Comparison of ENCODE assay signal across 8 cellular contexts in genomic region chr4:185535818-185536729, GRCh38. TPM values are rescaled to one million over a fixed set of nuclear protein-coding genes. Genes with fewer than 3 reads are reported as not detected.
A peak's percentile ranks its signal among the peaks of the same experiment; 100 is the strongest.
DNase-seq lines count a peak whose midpoint lies in the region; ATAC-seq, FAIRE-seq and TF ChIP-seq lines count a peak whose summit lies in the region.
"Had no signal": no experiment of that assay in that cellular context is flagged by ENCODE, and none has a peak within 500 bp of the region (broad histone marks: within the 10 kb centered on the region; RNA-seq: fewer than 3 reads in every experiment).

No MANE protein-coding gene starts in this region.

- H3K23ac ChIP-seq in IMR-90 (ENCODE audit: low read depth, low read length) = 0 out of 2 replicates have a peak overlapping the region, but pooled peaks have one; percentile 18

- H3K4me1 Mint-ChIP-seq in stimulated activated naive B cell treated with anti-CD40 and anti-IgM and Interleukin-4, amounts not matched to agents 10 μg/mL and 1 μg/mL and 100 μg/mL, for 72 hours = peaks cover 0 to 5% of the 10 kb centered on the region in 2 donors

- no peak overlapping the region for H3K18ac ChIP-seq in IMR-90 (ENCODE audit: low read depth, low read length)

- 42% methylated on average over 2 of the region's 17 CpGs; no CpG with 5 or more reads in 1 of the 2 experiments for WGBS in IMR-90 (ENCODE audit: extremely low coverage in 2 of 2, insufficient read length in 1 of 2), 2 experiments
- 12% methylated on average over 17 of the region's 17 CpGs for WGBS in K562 (ENCODE audit: insufficient coverage, low coverage, missing lambda C conversion rate)

- H2BK5ac ChIP-seq in IMR-90 (ENCODE audit: low read depth, low read length, poor library complexity, severe bottlenecking) = no peak overlapping the region

- H3K9ac ChIP-seq in IMR-90 (ENCODE audit: low read depth, low read length) (peak overlapping the region; percentile 53), K562 (ENCODE audit: insufficient read depth in 1 of 2, low read depth in 2 of 2, low read length in 2 of 2) (no peak overlapping the region)

- POLR2A ChIA-PET in IMR-90 (lab: Charles Lee; ENCODE audit: unreplicated experiment) (no interaction called here), K562 (lab: Yijun Ruan, JAX) (no interaction called here)

- TF ChIP-seq CTCF in IMR-90 (conservative IDR thresholded peaks at IDR 0.05; ENCODE audit: low read depth, low read length) (no peak), K562 (IDR thresholded peaks at IDR 0.05 in 2 of 3, conservative IDR thresholded peaks at IDR 0.05 in 1 of 3; ENCODE audit: insufficient read depth in 2 of 3, low read depth in 1 of 3, low read length in 3 of 3) (no peak), kidney epithelial cell (IDR thresholded peaks at IDR 0.05; ENCODE audit: insufficient read depth, low read length, poor library complexity, severe bottlenecking) (no peak)

- H3K36me3 ChIP-seq in IMR-90 (ENCODE audit: control insufficient read depth, insufficient read depth, low read length) (no peaks in the 10 kb centered on the region), K562 (ENCODE audit: control insufficient read depth, insufficient read depth, low read length) (no peaks in the 10 kb centered on the region), kidney epithelial cell (ENCODE audit: control insufficient read depth, insufficient read depth, low read length) (no peaks in the 10 kb centered on the region)

- FAIRE-seq in K562 (lab: Jason Lieb, UNC) = no peak

- TF ChIP-seq POLR2A in IMR-90 (IDR thresholded peaks at IDR 0.05; ENCODE audit: low read depth, low read length) = no peak
- TF ChIP-seq POLR2A in K562 (conservative IDR thresholded peaks at IDR 0.05) = no peak

- BruUV-seq in IMR-90 (replicated peaks; lab: Mats Ljungman, UMichigan) (no TSS peak), K562 (replicated peaks; lab: Mats Ljungman, UMichigan) (no TSS peak)

- H3K9me3 ChIP-seq in IMR-90 (ENCODE audit: control insufficient read depth, insufficient read depth, low read length) (no peaks in the 10 kb centered on the region), K562 (replicated peaks; ENCODE audit: control insufficient read depth, insufficient read depth, low read depth, low read length) (no peaks in the 10 kb centered on the region)

- H3K4me2 ChIP-seq in IMR-90 (ENCODE audit: low read depth, low read length) = peak overlapping the region; percentile 91
- peak overlapping the region; percentile 39; the same call in 1 of the 2 replicates for H3K4me2 ChIP-seq in K562 (ENCODE audit: insufficient read depth, low read length)

- peaks cover 4% of the 10 kb centered on the region in 2 experiments; a peak in 3 of 4 replicates for H3K79me1 ChIP-seq in IMR-90 (ENCODE audit: low read depth in 1 of 2, low read length in 2 of 2)

- no peak overlapping the region for H2BK20ac ChIP-seq in IMR-90 (ENCODE audit: low read depth, low read length)

- no peaks in the 10 kb centered on the region for H3K36me3 Mint-ChIP-seq in stimulated activated naive B cell treated with anti-CD40 and anti-IgM and Interleukin-4, amounts not matched to agents 10 μg/mL and 1 μg/mL and 100 μg/mL, for 72 hours

- H3K27ac Mint-ChIP-seq in stimulated activated naive B cell treated with anti-CD40 and anti-IgM and Interleukin-4, amounts not matched to agents 10 μg/mL and 1 μg/mL and 100 μg/mL, for 72 hours = no peak overlapping the region

- H3K79me2 ChIP-seq in K562 (ENCODE audit: control insufficient read depth, insufficient read depth, low read length) = no peaks in the 10 kb centered on the region

- in situ Hi-C loops in IMR-90 (cut with MboI; ENCODE audit: low sequenced_read_pairs) = no loop called here
- in situ Hi-C loops in K562 (cut with MboI) = no loop called here

- DNase-seq in IMR-90 = no peak
- DNase-seq in K562 (ENCODE audit: extremely low read depth in 1 of 4, low spot score in 3 of 4) = no peak
- no peak for DNase-seq in kidney epithelial cell (ENCODE audit: low read depth)
- no peak for DNase-seq in stimulated activated naive B cell treated with anti-CD40 and anti-IgM and Interleukin-4, amounts not matched to agents 10 μg/mL and 1 μg/mL and 100 μg/mL, for 72 hours
- no peak for DNase-seq in NCI-H187 (lab: John Stamatoyannopoulos, UW)
- no peak for DNase-seq in EL

- H2BK15ac ChIP-seq in IMR-90 (ENCODE audit: low read depth, low read length) = no peak overlapping the region

- intact Hi-C loops in IMR-90 (cut with micrococcal nuclease) = loop anchor here (5.0 kb wide), 2 partner anchors 51 to 64 kb away; partner anchors contain the start of gene CCDC110
- intact Hi-C loops in K562 (cut with micrococcal nuclease) = loop anchor here (5.0 kb wide), 1 partner anchor 56 kb away; no protein-coding TSS in a partner anchor

- no peak overlapping the region for H3K56ac ChIP-seq in IMR-90 (ENCODE audit: extremely low read depth, insufficient read depth, low read length)

- H3K4me1 ChIP-seq in IMR-90 (ENCODE audit: control insufficient read depth, insufficient read depth, low read length) (peaks cover 2% of the 10 kb centered on the region; the same call in 1 of the 2 replicates), K562 (replicated peaks in 1 of 2; ENCODE audit: control insufficient read depth in 2 of 2, insufficient read depth in 2 of 2, low read length in 2 of 2) (peaks cover 0 to 11% of the 10 kb centered on the region in 2 experiments; a peak in 3 of 5 replicates)

- H2AFZ ChIP-seq in IMR-90 (replicated peaks; ENCODE audit: low read length, poor library complexity) (peak overlapping the region; percentile 78), K562 (ENCODE audit: low read depth, low read length) (no peak overlapping the region)

- H3K4ac ChIP-seq in IMR-90 (ENCODE audit: low read depth, low read length) = peak overlapping the region; percentile 28

- H4K91ac ChIP-seq in IMR-90 (ENCODE audit: insufficient read depth, low read depth, low read length) = no peak overlapping the region

- H3K27ac ChIP-seq in IMR-90 (ENCODE audit: insufficient read depth, low read length) = no peak overlapping the region; the same call in 1 of the 2 replicates
- no peak overlapping the region for H3K27ac ChIP-seq in K562 (ENCODE audit: extremely low read depth, low read depth, low read length)
- H3K27ac ChIP-seq: epithelial cell of prostate had no signal

- H3K27me3 Mint-ChIP-seq in stimulated activated naive B cell treated with anti-CD40 and anti-IgM and Interleukin-4, amounts not matched to agents 10 μg/mL and 1 μg/mL and 100 μg/mL, for 72 hours = peaks cover 17 to 26% of the 10 kb centered on the region in 2 donors

- TF ChIP-seq RAD21 in IMR-90 (IDR thresholded peaks at IDR 0.05; ENCODE audit: low read length) (no peak), K562 (CRISPR knock-in tag; conservative IDR thresholded peaks at IDR 0.05 in 1 of 2, IDR thresholded peaks at IDR 0.05 in 1 of 2) (no peak)

- H4K5ac ChIP-seq in IMR-90 (ENCODE audit: low read depth, low read length) = no peak overlapping the region

- H3K14ac ChIP-seq in IMR-90 (replicated peaks; ENCODE audit: low read depth, low read length) = peak overlapping the region; percentile 23; the same call in 1 of the 2 replicates

- CTCF ChIA-PET in IMR-90 (lab: Yijun Ruan, JAX) (interaction anchor here (1.0 kb wide), 1 partner anchor 62 kb away, joined by 4 read pairs; no protein-coding TSS in a partner anchor), K562 (lab: Yijun Ruan, JAX; ENCODE audit: low intra/inter-chr PET ratio) (no interaction called here)

- H3K4me3 ChIP-seq in IMR-90 (ENCODE audit: insufficient read depth, low read depth, low read length) (peak overlapping the region; percentile 96), K562 (no peak overlapping the region), kidney epithelial cell (ENCODE audit: low read depth, low read length) (peak overlapping the region; percentile 73)

- no peaks in the 10 kb centered on the region for H3K9me3 Mint-ChIP-seq in stimulated activated naive B cell treated with anti-CD40 and anti-IgM and Interleukin-4, amounts not matched to agents 10 μg/mL and 1 μg/mL and 100 μg/mL, for 72 hours

- dilution Hi-C loops in IMR-90 (cut with HindIII; ENCODE audit: low sequenced_read_pairs, unreplicated experiment) = no loop called here

- H3K4me3 Mint-ChIP-seq in stimulated activated naive B cell treated with anti-CD40 and anti-IgM and Interleukin-4, amounts not matched to agents 10 μg/mL and 1 μg/mL and 100 μg/mL, for 72 hours = peak overlapping the region; percentile 1 to 31

- H3K9me1 ChIP-seq in IMR-90 (ENCODE audit: insufficient read depth, low read length) = peaks cover 4% of the 10 kb centered on the region
- H3K9me1 ChIP-seq in K562 (ENCODE audit: control insufficient read depth, insufficient read depth, low read length) = no peaks in the 10 kb centered on the region

- ATAC-seq in IMR-90 (ENCODE audit: low read depth) (no peak), K562 (no peak), GM18867 (IDR thresholded peaks at IDR 0.05; ENCODE audit: unreplicated experiment) (no peak)
- ATAC-seq in stimulated activated naive B cell treated with anti-CD40 and anti-IgM and Interleukin-4, amounts not matched to agents 10 μg/mL and 1 μg/mL and 100 μg/mL, for 72 hours (replicated peaks) = no peak

- TF ChIP-seq EP300 in K562 (IDR thresholded peaks at IDR 0.05; ENCODE audit: low read length) = no peak

- no peaks in the 10 kb centered on the region for H4K20me1 ChIP-seq in IMR-90 (ENCODE audit: insufficient read depth, low read length)
- peaks cover 3% of the 10 kb centered on the region; the same call in 1 of the 2 replicates for H4K20me1 ChIP-seq in K562 (replicated peaks; ENCODE audit: control insufficient read depth, insufficient read depth, low read length)

- H2AK5ac ChIP-seq in IMR-90 (ENCODE audit: low read depth, low read length) = no peak overlapping the region; the same call in 1 of the 2 replicates

- H2BK120ac ChIP-seq in IMR-90 (ENCODE audit: low read depth, low read length) = peak overlapping the region; percentile 42; the same call in 1 of the 2 replicates

- peak overlapping the region; percentile 57 for H2AK9ac ChIP-seq in IMR-90 (replicated peaks; ENCODE audit: low read depth, low read length, poor library complexity)

- peak overlapping the region in 1 of 2 experiments; percentile 32; a peak in 1 of 4 replicates for H4K8ac ChIP-seq in IMR-90 (ENCODE audit: low read depth in 2 of 2, low read length in 2 of 2)

- peaks cover 10% of the 10 kb centered on the region for H3K27me3 ChIP-seq in IMR-90 (ENCODE audit: control insufficient read depth, insufficient read depth, low read length)
- H3K27me3 ChIP-seq in K562 (ENCODE audit: control insufficient read depth in 2 of 2, insufficient read depth in 2 of 2, low read length in 2 of 2) = peaks cover 40 to 50% of the 10 kb centered on the region in 2 experiments
- peaks cover 6% of the 10 kb centered on the region for H3K27me3 ChIP-seq in kidney epithelial cell (ENCODE audit: control insufficient read depth, insufficient read depth, low read length)

RNA-seq across cellular contexts. Expression of gene PDLIM3, which starts 0.8 kb away (rescaled TPM):
- total RNA-seq in IMR-90 (2012; rRNA removed) (8.9 and 11.7 TPM in 2 replicates), K562 (2014; rRNA removed) (0.12 TPM in 1 of 2 replicates, not detected in the other), K562 (2014; rRNA removed; fragmentation: Illumina TruSeq; extraction: Trizol) (not detected in 2 replicates), K562 (2015; rRNA removed; fragmentation: Illumina TruSeq; extraction: Trizol) (not detected in 2 replicates), K562 (2021) (not detected in 2 replicates), kidney epithelial cell (10.7 and 11.0 TPM in 2 replicates)
- polyA plus RNA-seq in IMR-90 (2012; rRNA removed) (6.4 and 6.8 TPM in 2 replicates), K562 (2011; rRNA removed) (not detected in 2 replicates), K562 (2014; fragmentation: Illumina TruSeq; extraction: Trizol) (not detected in 2 replicates), K562 (2014; fragmentation: Nextera tagmentation; extraction: Ambion mirVana) (under 1 TPM in 1 of 2 experiments, not detected in 1; 0.06 TPM), K562 (2014; rRNA removed) (not detected in 2 replicates)
- 5.8 and 6.6 TPM in 2 replicates for polyA plus RNA-seq in IMR-90 (2012; cell fraction: cytosol; rRNA removed)
- 6.6 and 13.8 TPM in 2 replicates for polyA plus RNA-seq in IMR-90 (2012; cell fraction: nucleus; rRNA removed; ENCODE audit: low replicate concordance)
- not detected in 2 replicates for total RNA-seq in K562 (2011; cell fraction: chromatin; rRNA removed; ENCODE audit: low replicate concordance)
- not detected in 2 replicates for total RNA-seq in K562 (2011; cell fraction: nucleolus; rRNA removed)
- total RNA-seq in K562 (2011; cell fraction: nucleoplasm; rRNA removed) = not detected in 2 replicates
- not detected in 2 replicates for polyA plus RNA-seq in K562 (2011; cell fraction: cytosol; rRNA removed)
- not detected in 2 replicates for polyA plus RNA-seq in K562 (2011; cell fraction: nucleus; rRNA removed)
- 0.04 and 0.14 TPM in 2 replicates for polyA plus RNA-seq in K562 (2012)
- not detected in 2 replicates for polyA minus RNA-seq in K562 (2011; rRNA and poly(A)+ RNA removed)
- not detected in 2 replicates for polyA minus RNA-seq in K562 (2011; cell fraction: cytosol; rRNA and poly(A)+ RNA removed)
- polyA minus RNA-seq in K562 (2011; cell fraction: nucleus; rRNA and poly(A)+ RNA removed) = not detected in 2 replicates
